16 cellular contexts compared by ENCODE assay signal in genomic region chr7:131896189-131896855, GRCh38.
A peak's percentile ranks its signal among the peaks of the same experiment; 100 is the strongest.
DNase-seq lines count a peak whose midpoint lies in the region; ATAC-seq and TF ChIP-seq lines count a peak whose summit lies in the region.
"Had no signal": no experiment of that assay in that cellular context is flagged by ENCODE, and none has a peak within 500 bp of the region (broad histone marks: within the 10 kb centered on the region; RNA-seq: fewer than 3 reads in every experiment).

No MANE protein-coding gene starts in this region.

- no peaks in the 10 kb centered on the region for H4K20me1 ChIP-seq in MM.1S (ENCODE audit: insufficient read depth, low read length)

- H3K4me1 ChIP-seq in ES-I3 (ENCODE audit: insufficient read depth, low read length), result peaks cover 27% of the 10 kb centered on the region
- no peaks in the 10 kb centered on the region for H3K4me1 ChIP-seq in muscle layer of duodenum (ENCODE audit: control insufficient read depth in 1 of 2, insufficient read depth in 2 of 2, low read length in 2 of 2)
- no peaks in the 10 kb centered on the region for H3K4me1 ChIP-seq in MM.1S (ENCODE audit: low read length)

- TF ChIP-seq CTCF in chondrocyte (IDR thresholded peaks at IDR 0.05), result no peak
- TF ChIP-seq CTCF in MM.1S (IDR thresholded peaks at IDR 0.05; ENCODE audit: low read length), result no peak

- peaks cover 54% of the 10 kb centered on the region for H3K4me1 Mint-ChIP-seq in chondrocyte (ENCODE audit: low read depth)

- H3K27me3 ChIP-seq in muscle layer of duodenum (ENCODE audit: low read depth, low read length) (no peaks in the 10 kb centered on the region), MM.1S (replicated peaks; ENCODE audit: insufficient read depth, low read length) (no peaks in the 10 kb centered on the region)

- intact Hi-C loops in left ventricle myocardium superior (cut with micrococcal nuclease), result no loop called here

- H3K36me3 ChIP-seq in ES-I3 (ENCODE audit: insufficient read depth, low read length), result no peaks in the 10 kb centered on the region
- no peaks in the 10 kb centered on the region for H3K36me3 ChIP-seq in muscle layer of duodenum (ENCODE audit: control insufficient read depth in 1 of 2, insufficient read depth in 2 of 2, low read length in 2 of 2)
- H3K36me3 ChIP-seq in MM.1S (replicated peaks; ENCODE audit: insufficient read depth, low read length), result no peaks in the 10 kb centered on the region

- H3F3A ChIP-seq in MM.1S (ENCODE audit: insufficient read depth, low read length), result no peaks in the 10 kb centered on the region

- H3K9me3 ChIP-seq in ES-I3 (ENCODE audit: control insufficient read depth, insufficient read depth, low read length) (no peaks in the 10 kb centered on the region), muscle layer of duodenum (ENCODE audit: control insufficient read depth in 1 of 2, low read length in 2 of 2) (no peaks in the 10 kb centered on the region), MM.1S (replicated peaks; ENCODE audit: insufficient read depth, low read length) (no peaks in the 10 kb centered on the region)

- peaks cover 2% of the 10 kb centered on the region for H3K9me3 Mint-ChIP-seq in chondrocyte (ENCODE audit: low read depth)

- H3K4me3 Mint-ChIP-seq in chondrocyte (ENCODE audit: unreplicated experiment), result no peak overlapping the region
- H3K4me3 Mint-ChIP-seq: activated CD8-positive, alpha-beta memory T cell treated with anti-CD3 and anti-CD28 coated beads, Interleukin-2, amount 10 ng/mL, durations not matched to agents 7 days and 5 days; nephron progenitor cell had no signal

- H3K9me2 ChIP-seq in MM.1S (replicated peaks; ENCODE audit: insufficient read depth, low read length), result no peaks in the 10 kb centered on the region

- H3K9ac ChIP-seq in ES-I3 (ENCODE audit: low read depth, low read length) (peak overlapping the region; percentile 20; the same call in 1 of the 2 replicates), MM.1S (ENCODE audit: low read length) (no peak overlapping the region)

- H3K27ac ChIP-seq in muscle layer of duodenum (ENCODE audit: low read length) (peak overlapping the region; percentile 41), MM.1S (ENCODE audit: low read length) (no peak overlapping the region)

- H3K79me2 ChIP-seq in MM.1S (ENCODE audit: low read length), result no peaks in the 10 kb centered on the region

- H3K27me3 Mint-ChIP-seq in chondrocyte (ENCODE audit: low read depth), result no peaks in the 10 kb centered on the region

- H3K4me3 ChIP-seq in muscle layer of duodenum (ENCODE audit: low read depth in 1 of 2, low read length in 2 of 2) (no peak overlapping the region), MM.1S (ENCODE audit: low read length) (no peak overlapping the region)

- H3K4me2 ChIP-seq in MM.1S (ENCODE audit: low read depth, low read length), result no peak overlapping the region

- DNase-seq in NCI-H2081 (lab: John Stamatoyannopoulos, UW) (peak; percentile 62 to 91), chondrocyte (ENCODE audit: low spot score) (no peak), MM.1S (no peak), germinal center (ENCODE audit: low spot score) (no peak), NCI-H2029 (lab: John Stamatoyannopoulos, UW) (no peak), left ventricle myocardium superior (no peak)
- DNase-seq: activated CD8-positive, alpha-beta memory T cell treated with anti-CD3 and anti-CD28 coated beads, Interleukin-2, amount 10 ng/mL, durations not matched to agents 7 days and 5 days; activated gamma-delta T cell; NCI-H187 treated with DMSO at 0.1 percent for 48 hours; nephron progenitor cell; substantia nigra; T-helper 2 cell had no signal

- no peak overlapping the region for H2AFZ ChIP-seq in MM.1S (ENCODE audit: low read length)

- no peak for ATAC-seq in left ventricle myocardium superior
- ATAC-seq: activated CD4-positive, CD25-positive, alpha-beta regulatory T cell treated with anti-CD3 and anti-CD28 coated beads, Interleukin-2, amount 50 U/mL, for 24 hours; activated CD8-positive, alpha-beta memory T cell treated with anti-CD3 and anti-CD28 coated beads, Interleukin-2, amount 10 ng/mL, durations not matched to agents 7 days and 5 days; Right ventricle myocardium inferior had no signal

- H3K36me3 Mint-ChIP-seq in chondrocyte (ENCODE audit: low read depth), result no peaks in the 10 kb centered on the region

- peak overlapping the region; percentile 81 for H3K27ac Mint-ChIP-seq in chondrocyte (ENCODE audit: unreplicated experiment)
- H3K27ac Mint-ChIP-seq: activated CD8-positive, alpha-beta memory T cell treated with anti-CD3 and anti-CD28 coated beads, Interleukin-2, amount 10 ng/mL, durations not matched to agents 7 days and 5 days; nephron progenitor cell had no signal

Comparison
In these comparisons a context has a peak if more than half of its experiments do, and no peak if none do; other contexts are left out.
1. DNase-seq: peak in NCI-H2081 (2 of 2); none in chondrocyte (single experiment), MM.1S (single experiment), germinal center (single experiment), NCI-H2029 (single experiment) and left ventricle myocardium superior (single experiment).